In genomic region chr3:160869825-160870224, GRCh38 we compare ENCODE assay signal across 11 cellular contexts.
DNase-seq lines count a peak whose midpoint lies in the region; ATAC-seq, FAIRE-seq and TF ChIP-seq lines count a peak whose summit lies in the region.
"Had no signal": no experiment of that assay in that cellular context is flagged by ENCODE, and none has a peak within 500 bp of the region (broad histone marks: within the 10 kb centered on the region; RNA-seq: fewer than 3 reads in every experiment).

No MANE protein-coding gene starts in this region.

- TF ChIP-seq RAD21 in liver (IDR thresholded peaks at IDR 0.05) (peak; percentile 52 to 66), HepG2 (CRISPR knock-in tag; IDR thresholded peaks at IDR 0.05) (no peak)

- H3K79me2 ChIP-seq in HepG2 (ENCODE audit: insufficient read depth, low read length), result no peaks in the 10 kb centered on the region

- H3K9me3 ChIP-seq in liver (ENCODE audit: control insufficient read depth in 4 of 4, low read length in 3 of 4), result no peaks in the 10 kb centered on the region
- H3K9me3 ChIP-seq in HepG2 (ENCODE audit: low read length), result no peaks in the 10 kb centered on the region
- no peaks in the 10 kb centered on the region for H3K9me3 ChIP-seq in right atrium auricular region
- H3K9me3 ChIP-seq: suprapubic skin had no signal

- 32% methylated on average over 2 of the region's 2 CpGs for WGBS in liver
- WGBS in HepG2 (ENCODE audit: low lambda C conversion rate), result 0% methylated on average over 1 of the region's 2 CpGs

- H3K4me1 ChIP-seq in liver (ENCODE audit: control insufficient read depth in 4 of 4, insufficient read depth in 4 of 4, low read length in 3 of 4) (peaks cover 0 to 10% (median 4%) of the 10 kb centered on the region in 4 donors), HepG2 (ENCODE audit: insufficient read depth, low read length) (no peaks in the 10 kb centered on the region), right atrium auricular region (no peaks in the 10 kb centered on the region)

- CTCF ChIA-PET in HepG2 (lab: Yijun Ruan, JAX; ENCODE audit: low intra/inter-chr PET ratio, low total read pairs), result no interaction called here

- DNase-seq in HepG2 (ENCODE audit: low spot score), result no peak
- DNase-seq in SK-MEL-5 (ENCODE audit: low read depth, low spot score), result peak; percentile 25
- no peak for DNase-seq in right atrium auricular region (ENCODE audit: low spot score)
- no peak for DNase-seq in activated T-cell treated with anti-CD3 and anti-CD28 coated beads for 4 hours
- DNase-seq: NCI-H446 had no signal

- ATAC-seq in HepG2 (no peak), HG03196 (IDR thresholded peaks at IDR 0.05; ENCODE audit: unreplicated experiment) (no peak), HG02981 (IDR thresholded peaks at IDR 0.05; ENCODE audit: unreplicated experiment) (no peak), HG02884 (IDR thresholded peaks at IDR 0.05; ENCODE audit: unreplicated experiment) (no peak)
- ATAC-seq: activated naive CD4-positive, alpha-beta T cell treated with anti-CD3 and anti-CD28 coated beads, Interleukin-2, amount 50 U/mL, for 72 hours had no signal

- no peak overlapping the region for H2AFZ ChIP-seq in HepG2 (ENCODE audit: low read length)

- no TSS peak for BruUV-seq in HepG2 (replicated peaks; lab: Mats Ljungman, UMichigan)

- no peaks in the 10 kb centered on the region for H3K36me3 ChIP-seq in liver (ENCODE audit: control insufficient read depth in 4 of 4, insufficient read depth in 3 of 4, low read depth in 1 of 4, low read length in 3 of 4)
- no peaks in the 10 kb centered on the region for H3K36me3 ChIP-seq in HepG2 (replicated peaks in 1 of 2; ENCODE audit: control insufficient read depth in 1 of 2, insufficient read depth in 2 of 2, low read length in 2 of 2)
- H3K36me3 ChIP-seq in right atrium auricular region, result no peaks in the 10 kb centered on the region
- H3K36me3 ChIP-seq: suprapubic skin had no signal

- no peak for FAIRE-seq in HepG2 (lab: Jason Lieb, UNC)

- no peak overlapping the region for H3K27ac ChIP-seq in liver (ENCODE audit: low read depth in 1 of 2, low read length in 2 of 2)
- H3K27ac ChIP-seq in HepG2 (ENCODE audit: extremely low read length, insufficient read depth, low read length), result no peak overlapping the region
- H3K27ac ChIP-seq in right atrium auricular region, result peak overlapping the region; percentile 76 to 78
- H3K27ac ChIP-seq: suprapubic skin had no signal

- H3K9ac ChIP-seq in liver (ENCODE audit: low read depth in 1 of 2, low read length in 2 of 2) (no peak overlapping the region), HepG2 (ENCODE audit: insufficient read depth, low read depth, low read length) (no peak overlapping the region)

- H4K20me1 ChIP-seq in HepG2 (ENCODE audit: insufficient read depth, low read length), result no peaks in the 10 kb centered on the region

- H3K27me3 ChIP-seq in liver (ENCODE audit: control insufficient read depth in 4 of 4, insufficient read depth in 4 of 4, low read length in 3 of 4), result no peaks in the 10 kb centered on the region
- no peaks in the 10 kb centered on the region for H3K27me3 ChIP-seq in HepG2 (ENCODE audit: control insufficient read depth in 1 of 2, insufficient read depth in 2 of 2, low read length in 2 of 2)
- H3K27me3 ChIP-seq in right atrium auricular region, result no peaks in the 10 kb centered on the region
- H3K27me3 ChIP-seq: suprapubic skin had no signal

- no peak overlapping the region for H3K4me3 ChIP-seq in liver (ENCODE audit: low read depth in 1 of 3, low read length in 3 of 3)
- H3K4me3 ChIP-seq in HepG2 (replicated peaks in 1 of 3; ENCODE audit: insufficient read depth in 1 of 3, low read depth in 2 of 3, low read length in 3 of 3), result no peak overlapping the region
- H3K4me3 ChIP-seq in right atrium auricular region, result peak overlapping the region; percentile 2 to 35
- H3K4me3 ChIP-seq: suprapubic skin had no signal

- TF ChIP-seq POLR2A in HepG2 (IDR thresholded peaks at IDR 0.05; ENCODE audit: insufficient read depth in 1 of 2, low read depth in 2 of 2, low read length in 2 of 2), result no peak

- H3K4me2 ChIP-seq in HepG2 (ENCODE audit: low read depth, low read length), result no peak overlapping the region

- in situ Hi-C loops in HepG2 (cut with HindIII; ENCODE audit: extremely low pct_ligation_motif_present, low pct_unique_long_range_greater_than_20kb), result no loop called here
- in situ Hi-C loops in SK-MEL-5 (cut with HindIII; ENCODE audit: low pct_unique_long_range_greater_than_20kb, low sequenced_read_pairs), result no loop called here

- TF ChIP-seq EP300 in HepG2 (IDR thresholded peaks at IDR 0.05; ENCODE audit: low read depth in 2 of 2, low read length in 2 of 2) (no peak), HepG2 (CRISPR knock-in tag; IDR thresholded peaks at IDR 0.05; ENCODE audit: borderline replicate concordance) (no peak)

- intact Hi-C loops in HepG2 (cut with micrococcal nuclease; ENCODE audit: unreplicated experiment), result no loop called here

- TF ChIP-seq CTCF in liver (IDR thresholded peaks at IDR 0.05; ENCODE audit: low read depth, low read length, missing input control), result peak; percentile 2
- TF ChIP-seq CTCF in HepG2 (CRISPR knock-in tag; IDR thresholded peaks at IDR 0.05), result no peak
- no peak for TF ChIP-seq CTCF in right atrium auricular region (IDR thresholded peaks at IDR 0.05)

- POLR2A ChIA-PET in HepG2 (lab: Yijun Ruan, JAX), result no interaction called here

TF ChIP-seq in liver, 16 proteins besides CTCF, POLR2A, EP300 and RAD21 (continues in another document):
- no peak for TF ChIP-seq TAF1 (conservative IDR thresholded peaks at IDR 0.05)
- peak; percentile 22 for TF ChIP-seq SP1 (IDR thresholded peaks at IDR 0.05)
- TF ChIP-seq ZBTB33 (IDR thresholded peaks at IDR 0.05), result peak; percentile 15
- TF ChIP-seq FOXA2 (IDR thresholded peaks at IDR 0.05), result no peak
- TF ChIP-seq YY1 (IDR thresholded peaks at IDR 0.05), result peak; percentile 40
- TF ChIP-seq MAX (IDR thresholded peaks at IDR 0.05), result peak; percentile 57
- TF ChIP-seq RXRA (IDR thresholded peaks at IDR 0.05), result peak; percentile 39 to 74
- no peak for TF ChIP-seq EGR1 (IDR thresholded peaks at IDR 0.05; ENCODE audit: low read depth in 2 of 2)
- no peak for TF ChIP-seq FOXA1 (IDR thresholded peaks at IDR 0.05)
- TF ChIP-seq NR2F2 (IDR thresholded peaks at IDR 0.05), result no peak
- TF ChIP-seq HNF4G (IDR thresholded peaks at IDR 0.05), result no peak
- TF ChIP-seq HNF4A (conservative IDR thresholded peaks at IDR 0.05), result peak; percentile 54 to 81

TF ChIP-seq in HepG2, 621 proteins besides CTCF, POLR2A, EP300 and RAD21:
- TF ChIP-seq ZNF143 (CRISPR knock-in tag; IDR thresholded peaks at IDR 0.05), result no peak
- TF ChIP-seq HNRNPH1 (optimal IDR thresholded peaks at IDR 0.05; ENCODE audit: low read depth, low read length), result no peak

Comparison
In these comparisons a context has a peak if more than half of its experiments do, and no peak if none do; other contexts are left out.
1. H3K27ac ChIP-seq: peak in right atrium auricular region (2 of 2); none in liver (0 of 2) and HepG2 (single experiment).
2. H3K4me3 ChIP-seq: peak in right atrium auricular region (2 of 2); none in liver (0 of 3) and HepG2 (0 of 3).